In the genomic region with DNA sequence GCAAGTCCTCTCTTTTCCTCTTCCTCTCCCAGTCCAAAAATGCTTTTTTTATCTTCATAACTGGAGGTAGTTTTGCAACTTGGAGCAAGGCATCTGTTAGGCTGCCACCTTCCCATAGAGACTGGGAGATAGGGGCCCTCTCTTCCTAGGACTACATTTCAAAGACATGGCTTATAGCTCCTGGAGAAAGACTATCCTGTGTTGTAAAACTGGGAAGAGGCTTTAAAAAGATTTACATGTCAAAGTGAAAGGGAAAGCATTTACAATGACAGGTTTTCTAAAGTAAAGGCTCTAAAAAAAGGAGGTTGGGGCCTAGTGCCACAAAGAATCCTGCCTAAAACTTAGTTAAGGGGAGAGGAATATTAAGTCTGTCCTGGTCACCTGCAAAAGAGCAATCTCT, we compare ENCODE assay signal across 1 cellular context.
TF ChIP-seq lines count a peak whose summit lies in the region.

No MANE protein-coding gene starts in this region.

TF ChIP-seq in H1, 55 proteins besides CTCF, POLR2A, EP300 and RAD21 (continued from another document):
- TF ChIP-seq RFX5 (IDR thresholded peaks at IDR 0.05; ENCODE audit: borderline replicate concordance, low read depth, low read length): no peak
- TF ChIP-seq TCF12 (IDR thresholded peaks at IDR 0.05; ENCODE audit: low read depth, low read length): no peak
- no peak for TF ChIP-seq SP4 (IDR thresholded peaks at IDR 0.05; ENCODE audit: low read length)
- no peak for TF ChIP-seq SRF (IDR thresholded peaks at IDR 0.05; ENCODE audit: low read depth, low read length)
- no peak for TF ChIP-seq HDAC6 (IDR thresholded peaks at IDR 0.05; ENCODE audit: low read depth, low read length)
